ENCODE assay signal across 1 cellular context in the genomic region with DNA sequence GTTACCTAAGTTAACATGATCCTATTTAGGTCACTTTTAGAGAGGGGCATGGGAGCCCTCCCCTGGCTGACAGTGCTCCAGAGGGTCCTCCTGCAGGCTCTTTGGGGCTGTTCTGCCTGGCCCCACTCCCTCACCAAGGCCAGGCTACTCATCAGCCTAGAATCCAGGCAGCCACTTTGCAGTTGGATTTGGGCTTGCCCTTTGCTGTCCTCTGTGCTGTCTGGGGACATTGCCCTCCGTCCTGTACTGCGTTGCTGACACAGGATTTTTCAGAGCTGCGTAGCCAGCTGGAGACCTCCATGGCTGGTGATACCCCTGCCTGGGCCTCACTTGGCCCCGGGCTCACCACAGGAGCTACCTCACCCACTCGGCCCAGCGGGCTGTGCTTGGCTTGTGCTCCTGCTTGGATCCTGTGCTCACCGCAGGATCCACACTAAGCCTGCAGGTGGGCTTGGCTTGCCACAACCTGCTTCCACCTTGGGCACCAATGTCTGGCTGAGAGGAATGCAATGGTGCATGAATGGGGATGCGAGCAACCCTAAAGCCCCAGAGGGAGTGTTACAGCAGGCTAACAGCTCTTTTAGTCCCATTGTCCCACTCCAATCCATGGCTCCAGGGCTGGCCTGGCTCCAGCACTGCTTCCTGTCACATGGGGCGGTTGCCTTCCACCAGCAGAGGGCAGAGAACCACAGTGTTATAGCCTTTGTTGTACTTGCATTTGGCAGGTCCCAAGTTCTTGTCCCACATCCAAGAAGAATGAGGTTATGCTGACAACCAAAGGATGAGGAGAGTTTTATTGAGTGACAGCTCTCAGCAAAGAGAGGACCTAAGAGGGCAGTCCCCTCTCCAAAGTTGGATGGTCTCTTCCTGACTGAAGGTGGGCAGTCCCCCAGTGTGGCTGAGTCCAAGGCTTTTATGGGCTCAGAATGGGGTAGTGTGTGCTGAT.
TF ChIP-seq lines count a peak whose summit lies in the region.

No MANE protein-coding gene starts in this region.

TF ChIP-seq in H1, 55 proteins besides CTCF, POLR2A, EP300 and RAD21:
- TF ChIP-seq BCL11A (IDR thresholded peaks at IDR 0.05; ENCODE audit: low read depth in 2 of 2, low read length in 2 of 2) = no peak
- TF ChIP-seq, protein P1, sequence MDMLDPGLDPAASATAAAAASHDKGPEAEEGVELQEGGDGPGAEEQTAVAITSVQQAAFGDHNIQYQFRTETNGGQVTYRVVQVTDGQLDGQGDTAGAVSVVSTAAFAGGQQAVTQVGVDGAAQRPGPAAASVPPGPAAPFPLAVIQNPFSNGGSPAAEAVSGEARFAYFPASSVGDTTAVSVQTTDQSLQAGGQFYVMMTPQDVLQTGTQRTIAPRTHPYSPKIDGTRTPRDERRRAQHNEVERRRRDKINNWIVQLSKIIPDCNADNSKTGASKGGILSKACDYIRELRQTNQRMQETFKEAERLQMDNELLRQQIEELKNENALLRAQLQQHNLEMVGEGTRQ (IDR thresholded peaks at IDR 0.05; ENCODE audit: low read length) = peak; percentile 68
- TF ChIP-seq, protein P2, sequence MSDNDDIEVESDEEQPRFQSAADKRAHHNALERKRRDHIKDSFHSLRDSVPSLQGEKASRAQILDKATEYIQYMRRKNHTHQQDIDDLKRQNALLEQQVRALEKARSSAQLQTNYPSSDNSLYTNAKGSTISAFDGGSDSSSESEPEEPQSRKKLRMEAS (IDR thresholded peaks at IDR 0.05) = peak; percentile 59; the same call in 1 of the 2 replicates
- TF ChIP-seq, protein P3, sequence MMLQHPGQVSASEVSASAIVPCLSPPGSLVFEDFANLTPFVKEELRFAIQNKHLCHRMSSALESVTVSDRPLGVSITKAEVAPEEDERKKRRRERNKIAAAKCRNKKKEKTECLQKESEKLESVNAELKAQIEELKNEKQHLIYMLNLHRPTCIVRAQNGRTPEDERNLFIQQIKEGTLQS (IDR thresholded peaks at IDR 0.05; ENCODE audit: insufficient read depth, low read depth, low read length) = 0 out of 2 replicates have a peak, but pooled peaks have one; percentile 29
